ENCODE assay signal across 2 cellular contexts in the genomic region with DNA sequence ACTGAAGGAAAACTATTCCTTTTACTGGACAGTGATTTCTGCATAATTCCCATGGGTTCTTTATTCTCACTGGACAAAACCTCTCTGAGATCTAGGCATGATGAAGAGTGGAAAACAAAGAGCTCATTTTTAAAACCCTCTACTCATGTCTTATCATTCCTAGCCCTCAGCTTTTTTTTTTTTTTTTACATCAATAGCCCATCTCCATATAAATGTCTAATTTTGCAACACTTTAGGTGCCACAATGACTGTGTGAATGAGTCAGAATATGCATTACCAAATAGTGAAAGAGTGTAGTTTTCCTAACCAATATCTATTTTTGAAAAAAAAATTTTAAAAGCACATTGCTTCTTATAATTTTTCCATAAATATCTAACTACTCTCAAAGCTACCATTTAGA.
TF ChIP-seq lines count a peak whose summit lies in the region.

No MANE protein-coding gene starts in this region.

TF ChIP-seq in SK-N-SH, 30 proteins besides CTCF, POLR2A, EP300 and RAD21 (continued from another document):
- TF ChIP-seq POLR2AphosphoS5 (IDR thresholded peaks at IDR 0.05; ENCODE audit: low read depth, low read length) (no peak), GABPA (IDR thresholded peaks at IDR 0.05; ENCODE audit: low read depth) (no peak), RXRA (IDR thresholded peaks at IDR 0.05; ENCODE audit: borderline replicate concordance, low read depth) (no peak), USF1 (IDR thresholded peaks at IDR 0.05; ENCODE audit: borderline replicate concordance, low read depth) (no peak), TCF12 (IDR thresholded peaks at IDR 0.05) (no peak), TAF1 (IDR thresholded peaks at IDR 0.05; ENCODE audit: borderline replicate concordance, low read depth, low read length) (no peak), USF2 (IDR thresholded peaks at IDR 0.05; ENCODE audit: borderline replicate concordance, low read depth, low read length) (no peak), ELF1 (IDR thresholded peaks at IDR 0.05) (no peak), TEAD4 (IDR thresholded peaks at IDR 0.05; ENCODE audit: borderline replicate concordance, insufficient read depth) (no peak)

TF ChIP-seq in SK-N-SH treated with all-trans-retinoic acid at 6 μM for 48 hours, 23 proteins besides CTCF, POLR2A, EP300 and RAD21 (continued from another document):
- TF ChIP-seq PPARA (CRISPR knock-in tag; IDR thresholded peaks at IDR 0.05; ENCODE audit: borderline replicate concordance) (no peak), ZC3H10 (CRISPR knock-in tag; IDR thresholded peaks at IDR 0.05) (no peak), ZFP3 (CRISPR knock-in tag; IDR thresholded peaks at IDR 0.05) (no peak), ARNTL (CRISPR knock-in tag; IDR thresholded peaks at IDR 0.05; ENCODE audit: borderline replicate concordance, low read depth) (no peak), ISL1 (CRISPR knock-in tag; IDR thresholded peaks at IDR 0.05) (no peak), ZNF8 (CRISPR knock-in tag; IDR thresholded peaks at IDR 0.05) (no peak), SNAI2 (CRISPR knock-in tag; IDR thresholded peaks at IDR 0.05) (no peak), TCF4 (CRISPR knock-in tag; IDR thresholded peaks at IDR 0.05; ENCODE audit: borderline replicate concordance) (no peak), RARB (CRISPR knock-in tag; IDR thresholded peaks at IDR 0.05) (no peak), ZNF565 (CRISPR knock-in tag; conservative IDR thresholded peaks at IDR 0.05; ENCODE audit: low read depth) (no peak), ZFP30 (CRISPR knock-in tag; IDR thresholded peaks at IDR 0.05) (no peak), CSDC2 (CRISPR knock-in tag; IDR thresholded peaks at IDR 0.05) (no peak), TOX (CRISPR knock-in tag; IDR thresholded peaks at IDR 0.05; ENCODE audit: borderline replicate concordance) (no peak), CSRNP3 (CRISPR knock-in tag; IDR thresholded peaks at IDR 0.05) (no peak)
- TF ChIP-seq, protein P1, sequence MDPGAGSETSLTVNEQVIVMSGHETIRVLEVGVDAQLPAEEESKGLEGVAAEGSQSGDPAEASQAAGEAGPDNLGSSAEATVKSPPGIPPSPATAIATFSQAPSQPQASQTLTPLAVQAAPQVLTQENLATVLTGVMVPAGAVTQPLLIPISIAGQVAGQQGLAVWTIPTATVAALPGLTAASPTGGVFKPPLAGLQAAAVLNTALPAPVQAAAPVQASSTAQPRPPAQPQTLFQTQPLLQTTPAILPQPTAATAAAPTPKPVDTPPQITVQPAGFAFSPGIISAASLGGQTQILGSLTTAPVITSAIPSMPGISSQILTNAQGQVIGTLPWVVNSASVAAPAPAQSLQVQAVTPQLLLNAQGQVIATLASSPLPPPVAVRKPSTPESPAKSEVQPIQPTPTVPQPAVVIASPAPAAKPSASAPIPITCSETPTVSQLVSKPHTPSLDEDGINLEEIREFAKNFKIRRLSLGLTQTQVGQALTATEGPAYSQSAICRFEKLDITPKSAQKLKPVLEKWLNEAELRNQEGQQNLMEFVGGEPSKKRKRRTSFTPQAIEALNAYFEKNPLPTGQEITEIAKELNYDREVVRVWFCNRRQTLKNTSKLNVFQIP (CRISPR knock-in tag; IDR thresholded peaks at IDR 0.05; ENCODE audit: borderline replicate concordance, low read depth): no peak
